12 cellular contexts compared by ENCODE assay signal in the genomic region with DNA sequence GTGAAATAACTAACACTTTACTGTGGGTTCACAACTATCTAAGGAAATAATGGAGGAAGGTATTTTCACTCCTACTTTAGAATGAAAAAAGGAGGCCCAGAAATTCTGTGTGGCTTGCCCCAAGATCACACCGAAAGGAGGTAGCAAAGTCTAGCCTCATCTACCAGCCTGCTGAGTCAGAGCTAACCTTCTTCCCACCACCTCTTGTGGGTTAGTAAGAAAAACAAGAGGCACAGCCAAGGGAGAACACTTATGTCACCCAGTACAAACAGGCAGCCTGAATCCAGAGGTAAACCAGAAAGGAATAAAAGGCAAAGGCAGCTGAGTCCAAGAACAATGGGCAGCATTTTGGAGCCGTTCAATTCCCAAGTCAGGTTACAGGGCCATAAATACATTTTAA.
DNase-seq lines count a peak whose midpoint lies in the region; ATAC-seq and TF ChIP-seq lines count a peak whose summit lies in the region.
"Had no signal": no experiment of that assay in that cellular context is flagged by ENCODE, and none has a peak within 500 bp of the region (broad histone marks: within the 10 kb centered on the region; RNA-seq: fewer than 3 reads in every experiment).

No MANE protein-coding gene starts in this region.

- H3K9me2 ChIP-seq in Loucy (replicated peaks; ENCODE audit: low read depth, low read length), result no peaks in the 10 kb centered on the region

- H3K27me3 ChIP-seq in Loucy (ENCODE audit: insufficient read depth, low read length, poor library complexity, severe bottlenecking), result no peaks in the 10 kb centered on the region
- H3K27me3 ChIP-seq: vagina had no signal

- peaks cover 16% of the 10 kb centered on the region for H3K4me1 ChIP-seq in Loucy (ENCODE audit: insufficient read depth, low read length, poor library complexity, severe bottlenecking)
- H3K4me1 ChIP-seq: vagina had no signal

- H3K4me3 ChIP-seq in Loucy (ENCODE audit: low read length, poor library complexity, severe bottlenecking), result no peak overlapping the region
- H3K4me3 ChIP-seq in foreskin fibroblast (ENCODE audit: low read depth in 1 of 2, low read length in 2 of 2), result no peak overlapping the region
- H3K4me3 ChIP-seq: skin epidermis, vagina had no signal

- DNase-seq in foreskin fibroblast (peak; percentile 4 to 10), GM13977 (ENCODE audit: low spot score) (no peak), amygdala (lab: John Stamatoyannopoulos, UW) (no peak), NCI-H1417 (lab: John Stamatoyannopoulos, UW) (no peak)
- DNase-seq: effector CD4-positive, alpha-beta T cell; NCI-H187 had no signal

- no peaks in the 10 kb centered on the region for H3F3A ChIP-seq in Loucy (ENCODE audit: low read depth)

- no peaks in the 10 kb centered on the region for H3K9me3 ChIP-seq in Loucy (ENCODE audit: insufficient read depth, low read depth, low read length)
- H3K9me3 ChIP-seq: vagina had no signal

- no peaks in the 10 kb centered on the region for H4K20me1 ChIP-seq in Loucy (ENCODE audit: insufficient read depth, low read length, poor library complexity, severe bottlenecking)

- in situ Hi-C loops in GM13977 (cut with MboI; ENCODE audit: low pct_unique_long_range_greater_than_20kb, low sequenced_read_pairs, unreplicated experiment), result no loop called here

- peak overlapping the region; percentile 30 for H3K4me2 ChIP-seq in Loucy (ENCODE audit: low read depth, low read length, poor library complexity, severe bottlenecking)

- no peaks in the 10 kb centered on the region for H3K79me2 ChIP-seq in Loucy (ENCODE audit: insufficient read depth, low read length)

- H3K36me3 ChIP-seq in Loucy (ENCODE audit: insufficient read depth, low read length), result no peaks in the 10 kb centered on the region
- H3K36me3 ChIP-seq: vagina had no signal

- ATAC-seq in GM21529 (IDR thresholded peaks at IDR 0.05; ENCODE audit: unreplicated experiment) (peak; percentile 30), HG02588 (IDR thresholded peaks at IDR 0.05; ENCODE audit: unreplicated experiment) (no peak)
- ATAC-seq: HCT116 had no signal

- no peak overlapping the region for H3K9ac ChIP-seq in Loucy (ENCODE audit: low read depth, low read length, poor library complexity, severe bottlenecking)

- TF ChIP-seq CTCF in Loucy (conservative IDR thresholded peaks at IDR 0.05; ENCODE audit: low read length) (no peak), foreskin fibroblast (IDR thresholded peaks at IDR 0.05; ENCODE audit: low read depth, low read length) (no peak), GM13977 (IDR thresholded peaks at IDR 0.05; ENCODE audit: extremely low read depth, insufficient read depth, missing control alignments) (no peak)

- peak overlapping the region; percentile 72 for H2AFZ ChIP-seq in Loucy (ENCODE audit: low read length)

Comparison
In these comparisons a context has a peak if more than half of its experiments do, and no peak if none do; other contexts are left out.
1. DNase-seq: peak in foreskin fibroblast (2 of 2); none in GM13977 (single experiment), amygdala (0 of 56) and NCI-H1417 (0 of 3).